In the genomic region with DNA sequence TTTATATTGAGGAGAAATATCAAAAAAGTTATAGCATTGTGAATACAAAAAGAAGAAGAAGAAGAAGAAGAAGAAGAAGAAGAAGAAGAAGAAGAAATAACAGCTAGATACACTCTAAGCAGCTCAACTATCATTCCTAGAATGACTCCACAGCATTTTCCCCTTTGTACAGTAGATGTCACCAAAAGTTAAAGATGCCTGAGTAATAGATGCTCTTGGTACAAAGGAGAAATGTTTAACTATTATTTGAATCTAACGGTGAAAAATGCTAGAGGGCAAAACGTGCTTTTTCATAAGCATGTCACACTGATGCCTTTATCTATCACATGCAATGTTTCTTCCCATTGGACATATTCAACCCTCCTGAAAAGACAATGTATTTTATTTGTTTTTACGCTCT, we compare ENCODE assay signal across 7 cellular contexts.
DNase-seq lines count a peak whose midpoint lies in the region; ATAC-seq and TF ChIP-seq lines count a peak whose summit lies in the region.

No MANE protein-coding gene starts in this region.

- no peaks in the 10 kb centered on the region for H3K27me3 ChIP-seq in neural cell (ENCODE audit: insufficient read depth, low read depth, low read length)

- no peak overlapping the region for H3K9ac ChIP-seq in neural cell (ENCODE audit: low read length)

- in situ Hi-C loops in astrocyte of the cerebellum (cut with HindIII; ENCODE audit: low sequenced_read_pairs): no loop called here

- TF ChIP-seq RAD21 in neural cell (conservative IDR thresholded peaks at IDR 0.05): peak; percentile 85

- DNase-seq in HT-29 (ENCODE audit: low spot score) (peak; percentile 69), astrocyte of the cerebellum (ENCODE audit: low read depth) (no peak)
- no peak for DNase-seq in activated naive CD8-positive, alpha-beta T cell treated with anti-CD3 and anti-CD28 coated beads for 36 hours

- no peaks in the 10 kb centered on the region for H3K9me3 ChIP-seq in neural cell (ENCODE audit: low read length)

- no peaks in the 10 kb centered on the region for H3K36me3 Mint-ChIP-seq in activated naive CD8-positive, alpha-beta T cell treated with anti-CD3 and anti-CD28 coated beads for 36 hours

- no peaks in the 10 kb centered on the region for H4K20me1 ChIP-seq in neural cell (ENCODE audit: insufficient read depth)

- H3K27ac ChIP-seq in neural cell (ENCODE audit: low read length): no peak overlapping the region

- no peak for TF ChIP-seq EP300 in neural cell (conservative IDR thresholded peaks at IDR 0.05; ENCODE audit: poor library complexity, severe bottlenecking)

- TF ChIP-seq CTCF in astrocyte of the cerebellum (IDR thresholded peaks at IDR 0.05; ENCODE audit: low read depth, low read length, missing control alignments): peak; percentile 39
- peak; percentile 78 for TF ChIP-seq CTCF in neural cell (IDR thresholded peaks at IDR 0.05; ENCODE audit: poor library complexity, severe bottlenecking)

- peaks cover 1% of the 10 kb centered on the region for H3K9me3 Mint-ChIP-seq in activated naive CD8-positive, alpha-beta T cell treated with anti-CD3 and anti-CD28 coated beads for 36 hours

- H3K9me2 ChIP-seq in neural cell (ENCODE audit: insufficient read depth, low read length): no peaks in the 10 kb centered on the region

- no peaks in the 10 kb centered on the region for H3F3A ChIP-seq in neural cell (ENCODE audit: insufficient read depth, low read length, poor library complexity, severe bottlenecking)

- H3K4me1 Mint-ChIP-seq in activated naive CD8-positive, alpha-beta T cell treated with anti-CD3 and anti-CD28 coated beads for 36 hours: no peaks in the 10 kb centered on the region

- no peak overlapping the region for H3K4me2 ChIP-seq in neural cell (ENCODE audit: low read length)

- H3K27ac Mint-ChIP-seq in activated naive CD8-positive, alpha-beta T cell treated with anti-CD3 and anti-CD28 coated beads for 36 hours: no peak overlapping the region

- H3K27me3 Mint-ChIP-seq in activated naive CD8-positive, alpha-beta T cell treated with anti-CD3 and anti-CD28 coated beads for 36 hours: no peaks in the 10 kb centered on the region

- H3K4me3 ChIP-seq in astrocyte of the cerebellum (ENCODE audit: low read depth, low read length) (no peak overlapping the region), neural cell (ENCODE audit: low read length) (no peak overlapping the region)

- no peak overlapping the region for H2AFZ ChIP-seq in neural cell (ENCODE audit: low read depth, low read length)

- no peaks in the 10 kb centered on the region for H3K79me2 ChIP-seq in neural cell (replicated peaks; ENCODE audit: insufficient read depth, low read length)

- H3K36me3 ChIP-seq in neural cell (ENCODE audit: insufficient read depth, low read length): no peaks in the 10 kb centered on the region

- ATAC-seq in GM18511 (IDR thresholded peaks at IDR 0.05; ENCODE audit: unreplicated experiment) (peak; percentile 54), HG03439 (IDR thresholded peaks at IDR 0.05; ENCODE audit: unreplicated experiment) (no peak), GM21381 (IDR thresholded peaks at IDR 0.05; ENCODE audit: unreplicated experiment) (no peak)

- H3K4me3 Mint-ChIP-seq in activated naive CD8-positive, alpha-beta T cell treated with anti-CD3 and anti-CD28 coated beads for 36 hours: no peak overlapping the region

TF ChIP-seq in neural cell, 6 proteins besides CTCF, POLR2A, EP300 and RAD21:
- TF ChIP-seq, protein P1, sequence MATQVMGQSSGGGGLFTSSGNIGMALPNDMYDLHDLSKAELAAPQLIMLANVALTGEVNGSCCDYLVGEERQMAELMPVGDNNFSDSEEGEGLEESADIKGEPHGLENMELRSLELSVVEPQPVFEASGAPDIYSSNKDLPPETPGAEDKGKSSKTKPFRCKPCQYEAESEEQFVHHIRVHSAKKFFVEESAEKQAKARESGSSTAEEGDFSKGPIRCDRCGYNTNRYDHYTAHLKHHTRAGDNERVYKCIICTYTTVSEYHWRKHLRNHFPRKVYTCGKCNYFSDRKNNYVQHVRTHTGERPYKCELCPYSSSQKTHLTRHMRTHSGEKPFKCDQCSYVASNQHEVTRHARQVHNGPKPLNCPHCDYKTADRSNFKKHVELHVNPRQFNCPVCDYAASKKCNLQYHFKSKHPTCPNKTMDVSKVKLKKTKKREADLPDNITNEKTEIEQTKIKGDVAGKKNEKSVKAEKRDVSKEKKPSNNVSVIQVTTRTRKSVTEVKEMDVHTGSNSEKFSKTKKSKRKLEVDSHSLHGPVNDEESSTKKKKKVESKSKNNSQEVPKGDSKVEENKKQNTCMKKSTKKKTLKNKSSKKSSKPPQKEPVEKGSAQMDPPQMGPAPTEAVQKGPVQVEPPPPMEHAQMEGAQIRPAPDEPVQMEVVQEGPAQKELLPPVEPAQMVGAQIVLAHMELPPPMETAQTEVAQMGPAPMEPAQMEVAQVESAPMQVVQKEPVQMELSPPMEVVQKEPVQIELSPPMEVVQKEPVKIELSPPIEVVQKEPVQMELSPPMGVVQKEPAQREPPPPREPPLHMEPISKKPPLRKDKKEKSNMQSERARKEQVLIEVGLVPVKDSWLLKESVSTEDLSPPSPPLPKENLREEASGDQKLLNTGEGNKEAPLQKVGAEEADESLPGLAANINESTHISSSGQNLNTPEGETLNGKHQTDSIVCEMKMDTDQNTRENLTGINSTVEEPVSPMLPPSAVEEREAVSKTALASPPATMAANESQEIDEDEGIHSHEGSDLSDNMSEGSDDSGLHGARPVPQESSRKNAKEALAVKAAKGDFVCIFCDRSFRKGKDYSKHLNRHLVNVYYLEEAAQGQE (IDR thresholded peaks at IDR 0.05; ENCODE audit: borderline replicate concordance): no peak
- TF ChIP-seq EZH2 (IDR thresholded peaks at IDR 0.05; ENCODE audit: borderline replicate concordance, insufficient read depth, low read length, poor library complexity, severe bottlenecking) (no peak), POLR2AphosphoS5 (IDR thresholded peaks at IDR 0.05) (no peak), SMC3 (conservative IDR thresholded peaks at IDR 0.05; ENCODE audit: poor library complexity) (peak; percentile 84), MXI1 (conservative IDR thresholded peaks at IDR 0.05; ENCODE audit: poor library complexity, severe bottlenecking) (no peak), TAF1 (IDR thresholded peaks at IDR 0.05; ENCODE audit: low read depth) (no peak)
